24 cellular contexts compared by ENCODE assay signal in the genomic region with DNA sequence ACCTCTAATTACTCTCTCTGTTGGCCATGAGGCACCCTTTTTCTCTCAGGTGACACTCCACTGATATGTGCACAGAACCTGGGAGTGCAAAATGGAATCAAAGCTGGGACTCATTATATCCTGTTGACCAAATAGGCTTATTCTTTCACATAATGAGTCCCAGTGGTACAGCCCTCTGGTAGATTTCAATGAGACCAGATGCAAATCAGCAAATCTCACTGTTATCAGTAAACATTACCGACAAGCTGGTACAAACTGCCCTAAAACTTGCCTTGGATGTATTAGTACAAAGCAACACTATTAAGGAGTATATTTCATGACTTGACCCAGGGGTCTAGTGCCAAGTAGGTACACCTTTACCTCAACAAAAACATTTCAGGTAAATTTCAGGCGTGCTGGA.
"Had no signal": no experiment of that assay in that cellular context is flagged by ENCODE, and none has a peak within 500 bp of the region (broad histone marks: within the 10 kb centered on the region; RNA-seq: fewer than 3 reads in every experiment).

No MANE protein-coding gene starts in this region.

- H3K4me2 ChIP-seq: PC-9 had no signal

- ATAC-seq: activated CD8-positive, alpha-beta memory T cell treated with anti-CD3 and anti-CD28 coated beads, Interleukin-2, amount 10 ng/mL, durations not matched to agents 7 days and 5 days; activated naive CD8-positive, alpha-beta T cell treated with anti-CD3 and anti-CD28 coated beads, Interleukin-2, amount 50 U/mL, for 24 hours; Right ventricle myocardium inferior had no signal

- H3K27ac ChIP-seq: PC-9, RWPE1, WERI-Rb-1 had no signal

- H3K36me3 ChIP-seq: WERI-Rb-1 had no signal

- H3K4me3 ChIP-seq: PC-9 had no signal

- H2AFZ ChIP-seq: PC-9 had no signal

- DNase-seq: activated CD4-positive, alpha-beta memory T cell treated with anti-CD3 and anti-CD28 coated beads, Interleukin-2, amount 10 ng/mL, durations not matched to agents 7 days and 5 days; activated CD4-positive, alpha-beta T cell treated with anti-CD3 and anti-CD28 coated beads for 1 hour; activated CD4-positive, alpha-beta T cell treated with anti-CD3 and anti-CD28 coated beads for 48 hours; activated CD4-positive, CD25-positive, alpha-beta regulatory T cell; activated CD8-positive, alpha-beta memory T cell treated with anti-CD3 and anti-CD28 coated beads for 24 hours; activated CD8-positive, alpha-beta memory T cell treated with anti-CD3 and anti-CD28 coated beads, Interleukin-2, amount 10 ng/mL, durations not matched to agents 7 days and 5 days; activated CD8-positive, alpha-beta memory T cell treated with anti-CD3 and anti-CD28 coated beads, Interleukin-2, amount 50 U/mL, for 48 hours; activated effector memory CD4-positive, alpha-beta T cell treated with Interleukin-2 at 50 U/mL for 16 hours; activated naive CD4-positive, alpha-beta T cell treated with anti-CD3 and anti-CD28 coated beads, Interleukin-2, amount 10 ng/mL, durations not matched to agents 7 days and 5 days; activated naive CD8-positive, alpha-beta T cell treated with anti-CD3 and anti-CD28 coated beads, Interleukin-2, amount 50 U/mL, for 24 hours; activated T-cell treated with anti-CD3 and anti-CD28 coated beads, Interleukin-2, amount 50 U/mL, for 48 hours; anterior cingulate cortex; central memory CD4-positive, alpha-beta T cell; NCI-H1417 treated with DMSO at 0.1 percent for 48 hours; NCI-H1694 treated with DMSO at 0.1 percent for 48 hours; NCI-H524 treated with DMSO at 0.1 percent for 48 hours; NCI-H82; NK-92 treated with Interleukin-12 subunit alpha and Interleukin-12 subunit beta, amount 100 ng/mL, for 24 hours; PC-9; SIG-M5; T1000; WERI-Rb-1 had no signal
